ENCODE assay signal across 8 cellular contexts in genomic region chr3:184540777-184541681, GRCh38. TPM values are rescaled to one million over a fixed set of nuclear protein-coding genes. Genes with fewer than 3 reads are reported as not detected.
DNase-seq lines count a peak whose midpoint lies in the region; ATAC-seq and TF ChIP-seq lines count a peak whose summit lies in the region.

No MANE protein-coding gene starts in this region.

- no peaks in the 10 kb centered on the region for H3K4me1 ChIP-seq in breast epithelium
- H3K4me1 ChIP-seq in right lobe of liver: peaks cover 0 to 4% (median 0%) of the 10 kb centered on the region in 4 donors

- H3K36me3 ChIP-seq in breast epithelium (no peaks in the 10 kb centered on the region), right lobe of liver (no peaks in the 10 kb centered on the region)

- ATAC-seq in right lobe of liver: peak; percentile 78 to 82 (median 82)
- no peak for ATAC-seq in HG03432 (IDR thresholded peaks at IDR 0.05; ENCODE audit: unreplicated experiment)

- TF ChIP-seq POLR2A in breast epithelium (IDR thresholded peaks at IDR 0.05) (no peak), right lobe of liver (IDR thresholded peaks at IDR 0.05) (no peak)

- H3K27me3 ChIP-seq in breast epithelium (peaks cover 0 to 8% of the 10 kb centered on the region in 2 donors), right lobe of liver (no peaks in the 10 kb centered on the region)

- 30% methylated on average over 13 of the region's 14 CpGs for WGBS in right lobe of liver (ENCODE audit: insufficient coverage, low coverage, low lambda C conversion rate, missing lambda C conversion rate)

- intact Hi-C loops in breast epithelium (cut with DNase I; ENCODE audit: low total_unique reads): no loop called here
- intact Hi-C loops in right lobe of liver (cut with DNase I): no loop called here

- H3K9me3 ChIP-seq in breast epithelium (no peaks in the 10 kb centered on the region), right lobe of liver (no peaks in the 10 kb centered on the region)

- DNase-seq in NCI-H2029 (lab: John Stamatoyannopoulos, UW) (peak; percentile 87), breast epithelium (ENCODE audit: low spot score in 2 of 2) (peak; percentile 85 to 86), right lobe of liver (peak; percentile 76 to 83 (median 80)), hippocampal formation (lab: John Stamatoyannopoulos, UW) (no peak)
- peak; percentile 39 to 60 for DNase-seq in stimulated activated CD8-positive, alpha-beta memory T cell treated with anti-CD3 and anti-CD28 coated beads, Interleukin-2, amount 100 ng/mL, for 1 hour (ENCODE audit: low read depth in 2 of 2)

- H3K27ac ChIP-seq in breast epithelium (no peak overlapping the region), right lobe of liver (no peak overlapping the region)

- TF ChIP-seq CTCF in GM12873 (IDR thresholded peaks at IDR 0.05; ENCODE audit: insufficient read depth, low read depth, low read length, missing control alignments) (peak; percentile 87), WI38 (IDR thresholded peaks at IDR 0.05; ENCODE audit: low read depth, low read length) (peak; percentile 46), breast epithelium (IDR thresholded peaks at IDR 0.05) (peak; percentile 83 to 84 (median 83)), right lobe of liver (IDR thresholded peaks at IDR 0.05) (peak; percentile 64 to 86 (median 79))

- H3K4me3 ChIP-seq in WI38 (ENCODE audit: low read depth, low read length) (no peak overlapping the region), breast epithelium (no peak overlapping the region), right lobe of liver (no peak overlapping the region)

RNA-seq across cellular contexts. Expression of gene EPHB3, which starts 20.6 kb away (rescaled TPM):
- total RNA-seq in breast epithelium (10 to 100 TPM in 1 of 3 donors, 1 to 10 TPM in 1, under 1 TPM in 1; 0.32 to 25.3 (median 7.9) TPM), right lobe of liver (under 1 TPM; 0.12 to 0.71 (median 0.37) TPM)

Comparison
In these comparisons a context has a peak if more than half of its experiments do, and no peak if none do; other contexts are left out.
1. DNase-seq: peak in NCI-H2029 (single experiment), breast epithelium (2 of 2), right lobe of liver (3 of 3) and stimulated activated CD8-positive, alpha-beta memory T cell treated with anti-CD3 and anti-CD28 coated beads, Interleukin-2, amount 100 ng/mL, for 1 hour (2 of 2); none in hippocampal formation (0 of 2).
2. Peak in every context shown above with its lines, with median percentiles within 50 percentile points of each other: CTCF ChIP-seq.